In genomic region chr5:174589599-174589998, GRCh38 we compare ENCODE assay signal across 29 cellular contexts.
A peak's percentile ranks its signal among the peaks of the same experiment; 100 is the strongest.
DNase-seq lines count a peak whose midpoint lies in the region; ATAC-seq and TF ChIP-seq lines count a peak whose summit lies in the region.
"Had no signal": no experiment of that assay in that cellular context is flagged by ENCODE, and none has a peak within 500 bp of the region (broad histone marks: within the 10 kb centered on the region; RNA-seq: fewer than 3 reads in every experiment).

No MANE protein-coding gene starts in this region.

- no peak for TF ChIP-seq RAD21 in HCT116 (IDR thresholded peaks at IDR 0.05; ENCODE audit: low read depth)

- DNase-seq in Caco-2 (peak in 1 of 2 experiments; percentile 54), HCT116 (ENCODE audit: low read depth, low spot score) (no peak), RPMI7951 (ENCODE audit: low read depth) (peak; percentile 78), neural crest cell (ENCODE audit: low read depth, low spot score) (no peak), KBM-7 (no peak), GM10248 (ENCODE audit: extremely low spot score) (no peak)
- DNase-seq in activated effector memory CD4-positive, alpha-beta T cell treated with Interleukin-2 at 50 U/mL for 16 hours: no peak
- DNase-seq in activated T-helper 2 cell treated with anti-CD3 and anti-CD28 coated beads, Interferon-gamma antibody, Interleukin-2, Interleukin-4, amounts not matched to agents 10 μg/mL and 5 μg/mL and 100 μg/mL, durations not matched to agents 14 hours and 24 hours and 36 hours (ENCODE audit: low spot score): no peak
- DNase-seq: activated B cell treated with CpG ODN at 0.5 μM for 24 hours; activated CD4-positive, alpha-beta T cell treated with anti-CD3 and anti-CD28 coated beads, Interleukin-2, amount 10 ng/mL, durations not matched to agents 7 days and 5 days; activated gamma-delta T cell; activated naive CD8-positive, alpha-beta T cell treated with anti-CD3 and anti-CD28 coated beads, Interleukin-2, amount 10 ng/mL, durations not matched to agents 7 days and 5 days; activated T-cell treated with anti-CD3 and anti-CD28 coated beads, Interleukin-2, amount 50 U/mL, for 1 hour; CD4-positive, alpha-beta T cell; DMS 273 treated with DMSO at 0.1 percent for 48 hours; hippocampal formation; KG1; left cardiac atrium; MG63; naive thymus-derived CD8-positive, alpha-beta T cell; NCI-H1105; NCI-H2029; stimulated activated CD4-positive, alpha-beta T cell treated with anti-CD3 and anti-CD28 coated beads, Interleukin-15, amount 100 ng/mL, for 24 hours had no signal

- H4K20me1 ChIP-seq in HCT116 (ENCODE audit: insufficient read depth): no peaks in the 10 kb centered on the region

- peak overlapping the region; percentile 62 for H2AFZ ChIP-seq in HCT116 (ENCODE audit: low read depth, low read length, poor library complexity, severe bottlenecking)

- intact Hi-C loops in Caco-2 (cut with micrococcal nuclease; ENCODE audit: unreplicated experiment): no loop called here
- intact Hi-C loops in HCT116 (cut with micrococcal nuclease): no loop called here
- intact Hi-C loops in activated T-helper 2 cell treated with anti-CD3 and anti-CD28 coated beads, Interferon-gamma antibody, Interleukin-2, Interleukin-4, amounts not matched to agents 10 μg/mL and 5 μg/mL and 100 μg/mL, durations not matched to agents 14 hours and 24 hours and 36 hours (cut with micrococcal nuclease): no loop called here

- H3K27ac Mint-ChIP-seq in Caco-2 (ENCODE audit: unreplicated experiment): peak overlapping the region; percentile 43
- H3K27ac Mint-ChIP-seq in neural crest cell (ENCODE audit: unreplicated experiment): peak overlapping the region; percentile 86
- H3K27ac Mint-ChIP-seq in activated T-helper 2 cell treated with anti-CD3 and anti-CD28 coated beads, Interferon-gamma antibody, Interleukin-2, Interleukin-4, amounts not matched to agents 10 μg/mL and 5 μg/mL and 100 μg/mL, durations not matched to agents 14 hours and 24 hours and 36 hours: no peak overlapping the region
- H3K27ac Mint-ChIP-seq: activated B cell treated with CpG ODN at 0.5 μM for 24 hours; activated CD4-positive, alpha-beta T cell treated with anti-CD3 and anti-CD28 coated beads, Interleukin-2, amount 10 ng/mL, durations not matched to agents 7 days and 5 days; activated naive CD8-positive, alpha-beta T cell treated with anti-CD3 and anti-CD28 coated beads, Interleukin-2, amount 10 ng/mL, durations not matched to agents 7 days and 5 days; CD4-positive, alpha-beta T cell; naive thymus-derived CD8-positive, alpha-beta T cell; stimulated activated memory B cell treated with anti-CD40 and anti-IgM and Interleukin-4, amounts not matched to agents 10 μg/mL and 1 μg/mL and 100 μg/mL, for 72 hours had no signal

- H3K9me3 Mint-ChIP-seq in Caco-2 (ENCODE audit: unreplicated experiment): peaks cover 10% of the 10 kb centered on the region
- H3K9me3 Mint-ChIP-seq in neural crest cell: peaks cover 9% of the 10 kb centered on the region
- peaks cover 9% of the 10 kb centered on the region for H3K9me3 Mint-ChIP-seq in activated T-helper 2 cell treated with anti-CD3 and anti-CD28 coated beads, Interferon-gamma antibody, Interleukin-2, Interleukin-4, amounts not matched to agents 10 μg/mL and 5 μg/mL and 100 μg/mL, durations not matched to agents 14 hours and 24 hours and 36 hours

- H3K4me3 ChIP-seq in Caco-2 (ENCODE audit: low read depth, low read length) (no peak overlapping the region), HCT116 (replicated peaks in 1 of 2; ENCODE audit: low read depth in 1 of 2, low read length in 2 of 2) (peak overlapping the region in 1 of 2 experiments; percentile 36; a peak in 2 of 4 replicates)
- H3K4me3 ChIP-seq: ascending aorta, cardiac muscle cell, gastroesophageal sphincter, lung, MG63, SK-N-MC had no signal

- no peaks in the 10 kb centered on the region for H3K27me3 ChIP-seq in Caco-2 (replicated peaks; ENCODE audit: control insufficient read depth, insufficient read depth, low read length)
- no peaks in the 10 kb centered on the region for H3K27me3 ChIP-seq in HCT116 (ENCODE audit: insufficient read depth, low read length)
- H3K27me3 ChIP-seq: ascending aorta, cardiac muscle cell had no signal

- H3K36me3 ChIP-seq in Caco-2 (ENCODE audit: control insufficient read depth, insufficient read depth, low read length): no peaks in the 10 kb centered on the region
- no peaks in the 10 kb centered on the region for H3K36me3 ChIP-seq in HCT116 (ENCODE audit: control insufficient read depth in 1 of 2, insufficient read depth in 2 of 2, low read length in 2 of 2)
- H3K36me3 ChIP-seq: ascending aorta, cardiac muscle cell, gastroesophageal sphincter, MG63 had no signal

- H3K9ac ChIP-seq in HCT116 (ENCODE audit: low read length): peak overlapping the region; percentile 2; the same call in 1 of the 2 replicates

- H3K36me3 Mint-ChIP-seq in Caco-2 (ENCODE audit: insufficient read depth, unreplicated experiment) (peaks cover 7% of the 10 kb centered on the region), neural crest cell (ENCODE audit: low read depth) (no peaks in the 10 kb centered on the region)
- no peaks in the 10 kb centered on the region for H3K36me3 Mint-ChIP-seq in activated T-helper 2 cell treated with anti-CD3 and anti-CD28 coated beads, Interferon-gamma antibody, Interleukin-2, Interleukin-4, amounts not matched to agents 10 μg/mL and 5 μg/mL and 100 μg/mL, durations not matched to agents 14 hours and 24 hours and 36 hours (ENCODE audit: low read depth)
- H3K36me3 Mint-ChIP-seq: activated naive CD8-positive, alpha-beta T cell treated with anti-CD3 and anti-CD28 coated beads, Interleukin-2, amount 10 ng/mL, durations not matched to agents 7 days and 5 days; naive thymus-derived CD8-positive, alpha-beta T cell; stimulated activated memory B cell treated with anti-CD40 and anti-IgM and Interleukin-4, amounts not matched to agents 10 μg/mL and 1 μg/mL and 100 μg/mL, for 72 hours had no signal

- no peak for TF ChIP-seq CTCF in Caco-2 (IDR thresholded peaks at IDR 0.05; ENCODE audit: insufficient read depth in 1 of 2, low read depth in 1 of 2, low read length in 1 of 2, severe bottlenecking in 1 of 2, unreplicated experiment in 1 of 2)
- no peak for TF ChIP-seq CTCF in HCT116 (IDR thresholded peaks at IDR 0.05 in 2 of 3, conservative IDR thresholded peaks at IDR 0.05 in 1 of 3; ENCODE audit: borderline replicate concordance in 1 of 3, insufficient read depth in 1 of 3, low read depth in 2 of 3, low read length in 2 of 3)
- no peak for TF ChIP-seq CTCF in neural crest cell (conservative IDR thresholded peaks at IDR 0.05)
- TF ChIP-seq CTCF in GM10248 (IDR thresholded peaks at IDR 0.05; ENCODE audit: control extremely low read depth, extremely low read depth, low read depth, missing control alignments): no peak

- H3K4me3 Mint-ChIP-seq in Caco-2 (ENCODE audit: unreplicated experiment) (no peak overlapping the region), neural crest cell (no peak overlapping the region)
- H3K4me3 Mint-ChIP-seq in activated T-helper 2 cell treated with anti-CD3 and anti-CD28 coated beads, Interferon-gamma antibody, Interleukin-2, Interleukin-4, amounts not matched to agents 10 μg/mL and 5 μg/mL and 100 μg/mL, durations not matched to agents 14 hours and 24 hours and 36 hours (ENCODE audit: low read depth): no peak overlapping the region
- H3K4me3 Mint-ChIP-seq: activated B cell treated with CpG ODN at 0.5 μM for 24 hours; activated CD4-positive, alpha-beta T cell treated with anti-CD3 and anti-CD28 coated beads, Interleukin-2, amount 10 ng/mL, durations not matched to agents 7 days and 5 days; activated naive CD8-positive, alpha-beta T cell treated with anti-CD3 and anti-CD28 coated beads, Interleukin-2, amount 10 ng/mL, durations not matched to agents 7 days and 5 days; CD4-positive, alpha-beta T cell; naive thymus-derived CD8-positive, alpha-beta T cell; stimulated activated memory B cell treated with anti-CD40 and anti-IgM and Interleukin-4, amounts not matched to agents 10 μg/mL and 1 μg/mL and 100 μg/mL, for 72 hours had no signal

- H3K27me3 Mint-ChIP-seq in Caco-2 (ENCODE audit: insufficient read depth, unreplicated experiment): no peaks in the 10 kb centered on the region
- peaks cover 12% of the 10 kb centered on the region for H3K27me3 Mint-ChIP-seq in neural crest cell (ENCODE audit: low read depth)
- no peaks in the 10 kb centered on the region for H3K27me3 Mint-ChIP-seq in activated T-helper 2 cell treated with anti-CD3 and anti-CD28 coated beads, Interferon-gamma antibody, Interleukin-2, Interleukin-4, amounts not matched to agents 10 μg/mL and 5 μg/mL and 100 μg/mL, durations not matched to agents 14 hours and 24 hours and 36 hours (ENCODE audit: low read depth)
- H3K27me3 Mint-ChIP-seq: activated B cell treated with CpG ODN at 0.5 μM for 24 hours; activated CD4-positive, alpha-beta T cell treated with anti-CD3 and anti-CD28 coated beads, Interleukin-2, amount 10 ng/mL, durations not matched to agents 7 days and 5 days; activated naive CD8-positive, alpha-beta T cell treated with anti-CD3 and anti-CD28 coated beads, Interleukin-2, amount 10 ng/mL, durations not matched to agents 7 days and 5 days; stimulated activated memory B cell treated with anti-CD40 and anti-IgM and Interleukin-4, amounts not matched to agents 10 μg/mL and 1 μg/mL and 100 μg/mL, for 72 hours had no signal

- H3K9me3 ChIP-seq in Caco-2 (peaks cover 12% of the 10 kb centered on the region), HCT116 (ENCODE audit: control insufficient read depth in 1 of 2, insufficient read depth in 1 of 2, low read depth in 1 of 2, low read length in 2 of 2) (no peaks in the 10 kb centered on the region)
- H3K9me3 ChIP-seq: ascending aorta, gastroesophageal sphincter had no signal

- no peaks in the 10 kb centered on the region for H3K79me2 ChIP-seq in HCT116 (ENCODE audit: insufficient read depth, low read length)

- TF ChIP-seq POLR2A in HCT116 (IDR thresholded peaks at IDR 0.05; ENCODE audit: borderline replicate concordance, extremely low read depth, insufficient read depth, insufficient read length): no peak

- no peaks in the 10 kb centered on the region for H3K9me2 ChIP-seq in HCT116 (ENCODE audit: insufficient read depth)

- peaks cover 15% of the 10 kb centered on the region for H3K4me1 ChIP-seq in Caco-2
- peaks cover 23 to 46% of the 10 kb centered on the region in 2 experiments for H3K4me1 ChIP-seq in HCT116 (ENCODE audit: control insufficient read depth in 1 of 2, insufficient read depth in 2 of 2, low read length in 2 of 2)
- H3K4me1 ChIP-seq: ascending aorta, gastroesophageal sphincter had no signal

- POLR2A ChIA-PET in Caco-2 (lab: Charles Lee): no interaction called here
- POLR2A ChIA-PET in HCT116 (lab: Charles Lee): no interaction called here
- POLR2A ChIA-PET in GM10248 (lab: Yijun Ruan, JAX): no interaction called here

- peak overlapping the region; percentile 75 for H3K4me2 ChIP-seq in HCT116 (ENCODE audit: low read length)

- in situ Hi-C loops in KBM-7 (cut with MboI; ENCODE audit: low pct_unique_long_range_greater_than_20kb, low sequenced_read_pairs): no loop called here

- CTCF ChIA-PET in Caco-2 (lab: Charles Lee): no interaction called here
- CTCF ChIA-PET in HCT116 (lab: Charles Lee): interaction anchor here (1.2 kb wide), 1 partner anchor 12 kb away, joined by 4 read pairs; no protein-coding TSS in a partner anchor
- CTCF ChIA-PET in GM10248 (lab: Yijun Ruan, JAX): interaction anchor here (0.9 to 1.3 kb wide), 2 partner anchors 12 to 17 kb away, joined by 3 read pairs; no protein-coding TSS in a partner anchor

- H3K27ac ChIP-seq in HCT116 (ENCODE audit: low read depth, low read length): peak overlapping the region; percentile 50
- H3K27ac ChIP-seq: ascending aorta, cardiac muscle cell, gastroesophageal sphincter, SK-N-MC had no signal

- peak; percentile 84 for ATAC-seq in HCT116
- ATAC-seq: gastroesophageal sphincter; left cardiac atrium; naive thymus-derived CD8-positive, alpha-beta T cell; stimulated activated memory B cell treated with anti-CD40 and anti-IgM and Interleukin-4, amounts not matched to agents 10 μg/mL and 1 μg/mL and 100 μg/mL, for 72 hours had no signal

- RAD21 ChIA-PET in HCT116 (lab: Charles Lee; ENCODE audit: low non-redundant PET in 1 of 2, low total read pairs in 2 of 2, uncharacterized antibody in 2 of 2, unreplicated experiment in 2 of 2): no interaction called here

- H3K4me1 Mint-ChIP-seq in Caco-2 (ENCODE audit: low read depth, unreplicated experiment) (peaks cover 37% of the 10 kb centered on the region), neural crest cell (no peaks in the 10 kb centered on the region)
- no peaks in the 10 kb centered on the region for H3K4me1 Mint-ChIP-seq in activated T-helper 2 cell treated with anti-CD3 and anti-CD28 coated beads, Interferon-gamma antibody, Interleukin-2, Interleukin-4, amounts not matched to agents 10 μg/mL and 5 μg/mL and 100 μg/mL, durations not matched to agents 14 hours and 24 hours and 36 hours (ENCODE audit: low read depth)
- H3K4me1 Mint-ChIP-seq: activated B cell treated with CpG ODN at 0.5 μM for 24 hours; activated CD4-positive, alpha-beta T cell treated with anti-CD3 and anti-CD28 coated beads, Interleukin-2, amount 10 ng/mL, durations not matched to agents 7 days and 5 days; activated naive CD8-positive, alpha-beta T cell treated with anti-CD3 and anti-CD28 coated beads, Interleukin-2, amount 10 ng/mL, durations not matched to agents 7 days and 5 days; naive thymus-derived CD8-positive, alpha-beta T cell; stimulated activated memory B cell treated with anti-CD40 and anti-IgM and Interleukin-4, amounts not matched to agents 10 μg/mL and 1 μg/mL and 100 μg/mL, for 72 hours had no signal

- BruUV-seq in Caco-2 (replicated peaks; lab: Mats Ljungman, UMichigan) (no TSS peak), HCT116 (replicated peaks; lab: Mats Ljungman, UMichigan) (no TSS peak)
